ENCODE assay signal across 1 cellular context in the genomic region with DNA sequence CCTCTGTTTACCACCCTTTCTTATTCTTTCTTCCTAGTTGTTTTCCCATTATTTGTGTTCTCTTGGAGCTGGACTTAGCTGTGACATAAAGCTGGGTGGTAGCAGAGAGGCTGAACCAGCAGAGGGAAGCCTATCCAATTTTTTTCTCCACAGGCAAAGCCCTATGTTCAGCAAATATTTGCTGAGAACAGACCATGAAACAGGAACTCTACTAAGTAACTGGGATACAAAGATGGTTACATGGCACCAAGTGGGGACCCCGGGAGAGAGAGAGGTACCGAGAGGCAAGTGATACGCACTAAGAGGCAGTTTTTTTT.
TF ChIP-seq lines count a peak whose summit lies in the region.

No MANE protein-coding gene starts in this region.

TF ChIP-seq in GM12891, 5 proteins besides CTCF, POLR2A, EP300 and RAD21:
- TF ChIP-seq TAF1 (IDR thresholded peaks at IDR 0.05; ENCODE audit: low read depth, low read length) = no peak
- no peak for TF ChIP-seq POLR2AphosphoS5 (IDR thresholded peaks at IDR 0.05; ENCODE audit: low read depth, low read length)
- no peak for TF ChIP-seq POU2F2 (IDR thresholded peaks at IDR 0.05; ENCODE audit: low read depth, low read length)
- no peak for TF ChIP-seq SPI1 (IDR thresholded peaks at IDR 0.05; ENCODE audit: low read depth, low read length)
- no peak for TF ChIP-seq PAX5 (IDR thresholded peaks at IDR 0.05; ENCODE audit: insufficient read depth, low read length, severe bottlenecking)
